ENCODE assay signal across 8 cellular contexts in the genomic region with DNA sequence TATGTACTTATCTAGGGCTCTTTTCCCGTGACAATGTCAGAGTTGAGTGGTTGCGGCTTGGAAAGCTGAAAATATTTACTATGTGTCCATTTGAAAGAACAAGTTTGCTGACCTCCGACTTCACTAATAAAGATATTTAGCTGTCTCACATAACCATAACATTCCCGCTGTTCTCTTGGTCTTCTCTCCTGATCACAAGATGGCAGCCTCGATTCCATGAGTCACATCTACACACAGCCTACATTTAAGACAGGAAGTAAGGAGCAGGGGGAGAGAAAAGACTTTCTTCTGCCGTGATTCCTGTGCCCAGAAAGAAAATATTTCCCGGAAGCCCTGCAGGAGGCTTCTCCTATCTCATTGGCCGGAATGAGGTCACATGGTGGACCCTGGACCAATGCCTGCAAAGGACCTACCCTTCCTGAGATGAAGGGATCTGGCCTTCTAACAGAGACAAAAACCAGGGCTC. TPM values are rescaled to one million over a fixed set of nuclear protein-coding genes. Genes with fewer than 3 reads are reported as not detected.
DNase-seq lines count a peak whose midpoint lies in the region; ATAC-seq, FAIRE-seq and TF ChIP-seq lines count a peak whose summit lies in the region.

No MANE protein-coding gene starts in this region.

- TF ChIP-seq POLR2A in esophagus muscularis mucosa (IDR thresholded peaks at IDR 0.05; ENCODE audit: low read depth) = no peak

- intact Hi-C loops in esophagus muscularis mucosa (cut with DNase I) (loop anchor here (2.0 to 5.0 kb wide), 3 partner anchors 41 to 396 kb away; no protein-coding TSS in a partner anchor), pancreas (cut with DNase I) (loop anchor here in 1 of 3 donors (5.0 to 10.0 kb wide), 2 partner anchors 226 to 399 kb away; no protein-coding TSS in a partner anchor)

- WGBS in esophagus muscularis mucosa = 33% methylated on average over 8 of the region's 8 CpGs
- WGBS in pancreas, 2 donors = 38 to 44% methylated on average over 8 of the region's 8 CpGs

- H3K9me3 Mint-ChIP-seq in activated naive CD8-positive, alpha-beta T cell treated with anti-CD3 and anti-CD28 coated beads, Interleukin-2, amount 50 U/mL, for 24 hours = no peaks in the 10 kb centered on the region

- H3K27me3 ChIP-seq in esophagus muscularis mucosa = peaks cover 0 to 12% (median 0%) of the 10 kb centered on the region in 4 donors
- H3K27me3 ChIP-seq in pancreas = no peaks in the 10 kb centered on the region

- ATAC-seq in pancreas (peak; percentile 64 to 73 (median 68)), HG03196 (IDR thresholded peaks at IDR 0.05; ENCODE audit: unreplicated experiment) (no peak), GM21717 (IDR thresholded peaks at IDR 0.05; ENCODE audit: unreplicated experiment) (no peak)
- no peak for ATAC-seq in activated naive CD8-positive, alpha-beta T cell treated with anti-CD3 and anti-CD28 coated beads, Interleukin-2, amount 50 U/mL, for 24 hours

- no peaks in the 10 kb centered on the region for H3K9me3 ChIP-seq in esophagus muscularis mucosa
- no peaks in the 10 kb centered on the region for H3K9me3 ChIP-seq in pancreas

- H3K4me1 ChIP-seq in esophagus muscularis mucosa (peaks cover 3 to 18% (median 15%) of the 10 kb centered on the region in 4 donors), pancreas (peaks cover 0 to 4% (median 0%) of the 10 kb centered on the region in 3 donors)

- peak overlapping the region in 2 of 4 donors; percentile 18 to 28 for H3K4me3 ChIP-seq in esophagus muscularis mucosa
- H3K4me3 ChIP-seq in pancreas = peak overlapping the region in 2 of 4 donors; percentile 2 to 3

- no peak overlapping the region for H3K4me3 Mint-ChIP-seq in activated naive CD8-positive, alpha-beta T cell treated with anti-CD3 and anti-CD28 coated beads, Interleukin-2, amount 50 U/mL, for 24 hours

- TF ChIP-seq CTCF in esophagus muscularis mucosa (IDR thresholded peaks at IDR 0.05) (no peak), pancreas (IDR thresholded peaks at IDR 0.05) (no peak)

- H3K4me1 Mint-ChIP-seq in activated naive CD8-positive, alpha-beta T cell treated with anti-CD3 and anti-CD28 coated beads, Interleukin-2, amount 50 U/mL, for 24 hours = peaks cover 2% of the 10 kb centered on the region

- no peak for FAIRE-seq in pancreas (lab: Jason Lieb, UNC)

- H3K27me3 Mint-ChIP-seq in activated naive CD8-positive, alpha-beta T cell treated with anti-CD3 and anti-CD28 coated beads, Interleukin-2, amount 50 U/mL, for 24 hours = peaks cover 16% of the 10 kb centered on the region

- no peak overlapping the region for H3K27ac Mint-ChIP-seq in activated naive CD8-positive, alpha-beta T cell treated with anti-CD3 and anti-CD28 coated beads, Interleukin-2, amount 50 U/mL, for 24 hours

- H3K36me3 ChIP-seq in esophagus muscularis mucosa (no peaks in the 10 kb centered on the region), pancreas (no peaks in the 10 kb centered on the region)

- H3K27ac ChIP-seq in esophagus muscularis mucosa (replicated peaks in 1 of 4) = peak overlapping the region in 3 of 4 donors; percentile 6 to 54 (median 48)
- H3K27ac ChIP-seq in pancreas = peak overlapping the region in 1 of 4 donors; percentile 5

- H3K36me3 Mint-ChIP-seq in activated naive CD8-positive, alpha-beta T cell treated with anti-CD3 and anti-CD28 coated beads, Interleukin-2, amount 50 U/mL, for 24 hours (ENCODE audit: low read depth) = no peaks in the 10 kb centered on the region

- TF ChIP-seq EP300 in esophagus muscularis mucosa (IDR thresholded peaks at IDR 0.05) = no peak

- DNase-seq in ELR (ENCODE audit: low read depth) (peak; percentile 55), NCI-H69 (lab: John Stamatoyannopoulos, UW) (peak; percentile 29), esophagus muscularis mucosa (ENCODE audit: extremely low spot score) (peak; percentile 87), pancreas (peak in 3 of 6 donors; percentile 38 to 61 (median 39)), occipital lobe (lab: John Stamatoyannopoulos, UW) (no peak)
- no peak for DNase-seq in activated naive CD8-positive, alpha-beta T cell treated with anti-CD3 and anti-CD28 coated beads, Interleukin-2, amount 50 U/mL, for 24 hours

RNA-seq across cellular contexts. Expression of a gene that starts 47.4 kb away (rescaled TPM):
- total RNA-seq in esophagus muscularis mucosa = under 1 TPM in 3 of 4 donors, not detected in 1; 0.23 to 0.83 (median 0.42) TPM
- total RNA-seq in pancreas = 10 to 100 TPM in 2 of 6 donors, 1 to 10 TPM in 4; 2.5 to 15.4 (median 5.8) TPM
- 10 to 100 TPM in 1 of 2 donors, 1 to 10 TPM in 1; 5.6 to 30.9 TPM for polyA plus RNA-seq in pancreas
- 219 TPM for total RNA-seq in occipital lobe

Comparison
In these comparisons a context has a peak if more than half of its experiments do, and no peak if none do; other contexts are left out.
1. DNase-seq: peak in ELR (single experiment), NCI-H69 (single experiment) and esophagus muscularis mucosa (single experiment); none in activated naive CD8-positive, alpha-beta T cell treated with anti-CD3 and anti-CD28 coated beads, Interleukin-2, amount 50 U/mL, for 24 hours (single experiment) and occipital lobe (single experiment).
2. ATAC-seq: peak in pancreas (4 of 4); none in activated naive CD8-positive, alpha-beta T cell treated with anti-CD3 and anti-CD28 coated beads, Interleukin-2, amount 50 U/mL, for 24 hours (single experiment), HG03196 (single experiment) and GM21717 (single experiment).
3. RNA of a gene that starts 47.4 kb away (total RNA-seq): 219 TPM in occipital lobe (single experiment); 2.5 to 15.4 TPM in pancreas and 0.23 to 0.83 TPM in esophagus muscularis mucosa; every median in the first group is over 10 times any median in the second.